In the genomic region with DNA sequence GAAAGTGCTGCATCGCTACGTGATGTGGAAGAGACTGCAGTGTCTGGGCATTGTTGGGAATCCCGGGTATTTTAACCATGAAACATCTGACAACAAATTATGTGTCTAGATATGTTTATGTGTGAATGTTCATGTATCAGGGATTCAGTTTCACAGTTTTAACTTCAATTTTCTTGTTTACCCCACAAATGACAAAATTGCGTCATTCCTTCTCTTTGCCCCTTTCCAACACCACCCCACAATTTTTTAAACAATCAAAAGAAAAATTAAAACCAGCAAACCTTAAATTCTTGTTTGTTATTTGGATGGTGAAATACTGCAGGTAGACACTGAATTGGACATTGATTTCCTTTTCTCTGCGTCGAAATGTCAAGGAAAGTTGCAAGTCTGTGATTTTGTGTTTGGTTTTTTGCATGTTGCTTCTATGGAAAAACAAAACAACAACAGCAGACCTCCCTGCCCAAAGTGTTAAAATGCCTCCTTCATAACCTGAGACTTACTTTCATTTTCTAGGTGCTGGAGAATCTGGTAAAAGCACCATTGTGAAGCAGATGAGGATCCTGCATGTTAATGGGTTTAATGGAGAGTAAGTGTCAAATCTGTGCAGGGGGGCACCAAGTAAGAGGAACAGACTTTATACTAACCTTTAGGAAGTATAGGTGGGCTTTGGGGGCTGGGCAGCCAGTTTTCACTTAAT, we compare ENCODE assay signal across 10 cellular contexts. TPM values are rescaled to one million over a fixed set of nuclear protein-coding genes. Genes with fewer than 3 reads are reported as not detected.
A peak's percentile ranks its signal among the peaks of the same experiment; 100 is the strongest.
DNase-seq lines count a peak whose midpoint lies in the region; ATAC-seq, FAIRE-seq and TF ChIP-seq lines count a peak whose summit lies in the region.
"Had no signal": no experiment of that assay in that cellular context is flagged by ENCODE, and none has a peak within 500 bp of the region (broad histone marks: within the 10 kb centered on the region; RNA-seq: fewer than 3 reads in every experiment).

No MANE protein-coding gene starts in this region.

- H3K4me1 ChIP-seq in A549 (peaks cover 37% of the 10 kb centered on the region), mesenchymal stem cell (ENCODE audit: control insufficient read depth, insufficient read depth, low read depth, low read length) (peaks cover 8% of the 10 kb centered on the region)

- TF ChIP-seq POLR2A in A549 (IDR thresholded peaks at IDR 0.05; ENCODE audit: low read length), result no peak

- TF ChIP-seq CTCF in A549 (IDR thresholded peaks at IDR 0.05) (no peak), HFF-Myc (IDR thresholded peaks at IDR 0.05; ENCODE audit: low read depth, low read length, missing control alignments) (no peak)

- H2BK15ac ChIP-seq in mesenchymal stem cell (ENCODE audit: low read depth, poor library complexity, severe bottlenecking), result no peak overlapping the region

- peak overlapping the region; percentile 95 for H3K9ac ChIP-seq in mesenchymal stem cell (ENCODE audit: low read length)

- H3K27ac ChIP-seq in A549, result peak overlapping the region in 1 of 2 experiments; percentile 3; a peak in 1 of 6 replicates
- peak overlapping the region; percentile 64 for H3K27ac ChIP-seq in angular gyrus (ENCODE audit: low read depth, low read length)
- H3K27ac ChIP-seq in mesenchymal stem cell (ENCODE audit: low read length, poor library complexity, severe bottlenecking), result no peak overlapping the region

- CTCF ChIA-PET in A549 (lab: Yijun Ruan, JAX), result no interaction called here

- no peak overlapping the region for H3K4ac ChIP-seq in mesenchymal stem cell (ENCODE audit: low read depth in 1 of 2, low read length in 2 of 2)

- DNase-seq in A549 (ENCODE audit: low read depth in 1 of 2, low spot score in 1 of 2) (no peak), HFF-Myc (ENCODE audit: extremely low read depth, low read depth) (no peak), mesenchymal stem cell (no peak), anterior cingulate cortex (lab: John Stamatoyannopoulos, UW) (no peak), inferior parietal cortex (ENCODE audit: extremely low spot score) (no peak)
- DNase-seq: DMS79, foreskin keratinocyte had no signal

- H3K9me3 ChIP-seq in A549 (no peaks in the 10 kb centered on the region), mesenchymal stem cell (ENCODE audit: control insufficient read depth, low read length) (no peaks in the 10 kb centered on the region)

- H2BK120ac ChIP-seq in mesenchymal stem cell (ENCODE audit: low read depth, low read length), result no peak overlapping the region

- H2AK5ac ChIP-seq in mesenchymal stem cell (ENCODE audit: low read length, severe bottlenecking), result no peak overlapping the region

- no peak overlapping the region for H3K23ac ChIP-seq in mesenchymal stem cell (ENCODE audit: low read length in 2 of 2)

- H3K4me2 ChIP-seq in A549 (peak overlapping the region; percentile 77), mesenchymal stem cell (ENCODE audit: low read length, poor library complexity, severe bottlenecking) (peak overlapping the region; percentile 14)

- no peak overlapping the region for H4K91ac ChIP-seq in mesenchymal stem cell (ENCODE audit: low read length)

- no peak overlapping the region for H2BK12ac ChIP-seq in mesenchymal stem cell (ENCODE audit: low read length in 2 of 2)

- H2AFZ ChIP-seq in mesenchymal stem cell (ENCODE audit: low read depth, low read length), result no peak overlapping the region

- FAIRE-seq in A549 (lab: Jason Lieb, UNC), result no peak

- 83% methylated on average over 6 of the region's 6 CpGs for WGBS in A549 (ENCODE audit: missing lambda C conversion rate)
- 90% methylated on average over 3 of the region's 6 CpGs for WGBS in mesenchymal stem cell

- no peak for TF ChIP-seq RAD21 in A549 (conservative IDR thresholded peaks at IDR 0.05 in 1 of 2, IDR thresholded peaks at IDR 0.05 in 1 of 2)

- H3K14ac ChIP-seq in mesenchymal stem cell (ENCODE audit: low read length in 2 of 2), result no peak overlapping the region

- POLR2A ChIA-PET in A549 (lab: Yijun Ruan, JAX), result no interaction called here

- no peaks in the 10 kb centered on the region for H3K79me1 ChIP-seq in mesenchymal stem cell (replicated peaks; ENCODE audit: low read length, poor library complexity, severe bottlenecking)

- no peak for TF ChIP-seq EP300 in A549 (IDR thresholded peaks at IDR 0.05)

- H2BK5ac ChIP-seq in mesenchymal stem cell (ENCODE audit: low read depth, low read length, poor library complexity, severe bottlenecking), result no peak overlapping the region

- H4K8ac ChIP-seq in mesenchymal stem cell (ENCODE audit: low read length), result no peak overlapping the region

- no peaks in the 10 kb centered on the region for H3K27me3 ChIP-seq in mesenchymal stem cell (ENCODE audit: control insufficient read depth in 1 of 2, insufficient read depth in 1 of 2, low read length in 2 of 2)
- H3K27me3 ChIP-seq: foreskin keratinocyte had no signal

- no peak for ATAC-seq in A549
- no peak for ATAC-seq in HG02870 (IDR thresholded peaks at IDR 0.05; ENCODE audit: unreplicated experiment)
- no peak for ATAC-seq in HG03108 (IDR thresholded peaks at IDR 0.05; ENCODE audit: unreplicated experiment)
- ATAC-seq: foreskin keratinocyte had no signal

- peaks cover 10 to 24% of the 10 kb centered on the region in 2 experiments for H3K36me3 ChIP-seq in mesenchymal stem cell (ENCODE audit: control insufficient read depth in 1 of 2, insufficient read depth in 2 of 2, low read depth in 1 of 2, low read length in 2 of 2)

- H3K4me3 ChIP-seq in A549, result no peak overlapping the region
- H3K4me3 ChIP-seq in HFF-Myc (replicated peaks; ENCODE audit: low read depth, low read length), result peak overlapping the region; percentile 62
- H3K4me3 ChIP-seq in mesenchymal stem cell (ENCODE audit: insufficient read depth in 1 of 2, low read depth in 1 of 2, low read length in 2 of 2), result peak overlapping the region in 1 of 2 experiments; percentile 89

- no peak overlapping the region for H3K18ac ChIP-seq in mesenchymal stem cell (ENCODE audit: low read depth in 1 of 2, low read length in 2 of 2)

TF ChIP-seq in A549, 52 proteins besides CTCF, POLR2A, EP300 and RAD21:
- TF ChIP-seq POLR2AphosphoS2 (conservative IDR thresholded peaks at IDR 0.05; ENCODE audit: low read length) (no peak), CEBPB (IDR thresholded peaks at IDR 0.05) (peak in 1 of 2 experiments; percentile 54; a peak in 2 of 4 replicates), HOXB13 (CRISPR knock-in tag; IDR thresholded peaks at IDR 0.05; ENCODE audit: low read depth) (no peak), ZC3H11A (IDR thresholded peaks at IDR 0.05) (no peak)

RNA-seq across cellular contexts. Expression of a gene that starts 42.7 kb away (rescaled TPM):
- polyA plus RNA-seq in A549 (2011; rRNA removed), result 534 and 738 TPM in 2 replicates
- polyA plus RNA-seq in A549 (2012; cell fraction: cytosol; rRNA removed), result 1,323 and 1,403 TPM in 2 replicates
- 944 and 1,281 TPM in 2 replicates for polyA plus RNA-seq in A549 (2012; cell fraction: nucleus; rRNA removed)
- polyA plus RNA-seq in A549 (2017; fragmentation: RNase III; extraction: RNeasy Plus Mini Kit Qiagen cat#74134 plus additional on column Dnase treatment), result 507 to 621 TPM (median 600 TPM) in 3 replicates
- polyA minus RNA-seq in A549 (2011; rRNA and poly(A)+ RNA removed), result 1,221 and 1,341 TPM in 2 replicates
- 1,046 TPM for polyA plus RNA-seq in mesenchymal stem cell (2013, experiment 1 of 2)
- polyA plus RNA-seq in mesenchymal stem cell (2013, experiment 2 of 2), result 1,042 TPM

RNA-seq across cellular contexts. Expression of a gene that starts 44.5 kb away (rescaled TPM):
- polyA plus RNA-seq in A549 (2011; rRNA removed), result not detected in 2 replicates
- polyA plus RNA-seq in A549 (2012; cell fraction: cytosol; rRNA removed), result not detected in 2 replicates
- not detected in 2 replicates for polyA plus RNA-seq in A549 (2012; cell fraction: nucleus; rRNA removed)
- polyA plus RNA-seq in A549 (2017; fragmentation: RNase III; extraction: RNeasy Plus Mini Kit Qiagen cat#74134 plus additional on column Dnase treatment), result not detected in 3 replicates
- not detected in 2 replicates for polyA minus RNA-seq in A549 (2011; rRNA and poly(A)+ RNA removed)
- 0.26 TPM for polyA plus RNA-seq in mesenchymal stem cell (2013, experiment 1 of 2)
- polyA plus RNA-seq in mesenchymal stem cell (2013, experiment 2 of 2), result 0.26 TPM
